Comparison of ENCODE assay signal across 28 cellular contexts in the genomic region with DNA sequence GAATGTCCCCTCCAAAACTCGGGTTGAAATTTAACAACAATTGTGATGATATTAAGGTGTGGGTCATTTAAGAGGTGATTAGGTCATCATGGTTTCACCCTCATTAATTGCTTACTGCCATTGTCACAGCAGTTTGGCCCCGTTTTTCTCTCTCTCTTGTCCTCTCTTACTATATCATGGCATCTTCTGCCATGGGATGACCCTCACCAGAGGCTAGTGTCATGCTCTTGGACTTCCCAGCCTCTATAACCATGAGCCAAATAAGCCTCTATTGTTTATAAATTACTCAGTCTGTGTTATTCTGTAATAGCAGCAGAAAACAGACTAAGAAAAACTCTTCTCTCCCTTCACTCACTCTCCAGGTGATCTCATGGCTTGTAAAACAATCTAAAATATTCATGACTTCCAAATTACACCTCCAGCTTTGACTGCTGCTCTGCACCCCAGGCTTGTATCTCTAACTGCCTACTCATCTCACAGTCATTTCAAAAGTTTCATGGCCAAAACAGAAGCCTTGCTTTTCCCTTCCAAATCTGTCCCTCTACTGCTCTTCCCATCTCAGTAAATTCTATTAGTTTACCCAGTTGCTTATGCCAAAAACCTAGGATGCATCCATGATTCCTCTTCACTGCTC.
"Had no signal": no experiment of that assay in that cellular context is flagged by ENCODE, and none has a peak within 500 bp of the region (broad histone marks: within the 10 kb centered on the region; RNA-seq: fewer than 3 reads in every experiment).

No MANE protein-coding gene starts in this region.

- H3K4me3 ChIP-seq: hepatocyte, left ventricle myocardium inferior, lung, neural progenitor cell, psoas muscle, right atrium auricular region, skin epidermis, stomach, testis, tibial artery, uterus had no signal

- H3K4me3 Mint-ChIP-seq: mesothelial cell of epicardium; naive B cell; natural killer cell; nephron progenitor cell; neural progenitor cell; stimulated activated naive B cell treated with anti-CD40 and anti-IgM and Interleukin-4, amounts not matched to agents 10 μg/mL and 1 μg/mL and 100 μg/mL, for 72 hours; type B pancreatic cell had no signal

- H3K9me3 ChIP-seq: neutrophil, psoas muscle, stomach, testis, uterus had no signal

- H3K36me3 ChIP-seq: left ventricle myocardium inferior, neural progenitor cell, neutrophil, right atrium auricular region, stomach, tibial artery, uterus had no signal

- H3K27ac ChIP-seq: hepatocyte, left ventricle myocardium inferior, neural progenitor cell, neutrophil, parathyroid adenoma, psoas muscle, right atrium auricular region, skin epidermis, testis, tibial artery, uterus had no signal

- H3K4me1 ChIP-seq: left ventricle myocardium inferior, psoas muscle, right atrium auricular region, tibial artery, uterus had no signal

- H3K27me3 ChIP-seq: hepatocyte, neural progenitor cell, right atrium auricular region, stomach, testis, uterus had no signal

- H3K27ac Mint-ChIP-seq: mesothelial cell of epicardium; natural killer cell; nephron progenitor cell; neural progenitor cell; stimulated activated naive B cell treated with anti-CD40 and anti-IgM and Interleukin-4, amounts not matched to agents 10 μg/mL and 1 μg/mL and 100 μg/mL, for 72 hours had no signal

- ATAC-seq: natural killer cell; psoas muscle; sciatic nerve; stimulated activated naive B cell treated with anti-CD40 and anti-IgM and Interleukin-4, amounts not matched to agents 10 μg/mL and 1 μg/mL and 100 μg/mL, for 72 hours; stimulated activated naive CD8-positive, alpha-beta T cell treated with anti-CD3 and anti-CD28 coated beads, Interleukin-15, Interleukin-2, amounts not matched to agents 100 U/mL and 50 U/mL, for 24 hours had no signal

- H3K36me3 Mint-ChIP-seq: natural killer cell, neural progenitor cell, type B pancreatic cell had no signal

- DNase-seq: islet precursor cell; left ventricle myocardium inferior; mesendoderm; naive B cell; natural killer cell; nephron progenitor cell; occipital lobe; psoas muscle; stimulated activated CD4-positive, alpha-beta T cell treated with anti-CD3 and anti-CD28 coated beads, Interleukin-12 subunit alpha, Interleukin-12 subunit beta, amount 100 ng/mL, for 4 hours; stimulated activated CD4-positive, alpha-beta T cell treated with anti-CD3 and anti-CD28 coated beads, Interleukin-15, amount 100 ng/mL, for 24 hours; stimulated activated CD4-positive, alpha-beta T cell treated with anti-CD3 and anti-CD28 coated beads, Interleukin-2, amount 100 ng/mL, for 24 hours; stimulated activated CD4-positive, alpha-beta T cell treated with anti-CD3 and anti-CD28 coated beads, Interleukin-4, amount 100 ng/mL, for 1 hour; stimulated activated naive B cell treated with anti-CD40 and anti-IgM and Interleukin-4, amounts not matched to agents 10 μg/mL and 1 μg/mL and 100 μg/mL, for 72 hours; stimulated activated naive CD8-positive, alpha-beta T cell treated with anti-CD3 and anti-CD28 coated beads, Interleukin-15, Interleukin-2, amounts not matched to agents 100 U/mL and 50 U/mL, for 24 hours; stomach; testis; tibial artery; uterus had no signal

- H3K4me1 Mint-ChIP-seq: naive B cell; natural killer cell; stimulated activated naive B cell treated with anti-CD40 and anti-IgM and Interleukin-4, amounts not matched to agents 10 μg/mL and 1 μg/mL and 100 μg/mL, for 72 hours had no signal
